9 cellular contexts compared by ENCODE assay signal in genomic region chr7:29310625-29311024, GRCh38.
"Had no signal": no experiment of that assay in that cellular context is flagged by ENCODE, and none has a peak within 500 bp of the region (broad histone marks: within the 10 kb centered on the region; RNA-seq: fewer than 3 reads in every experiment).

No MANE protein-coding gene starts in this region.

- FAIRE-seq: K562 had no signal

- ATAC-seq: HCT116, K562 had no signal

- DNase-seq: GM23248, GOT3, H7, HFFc6, IMR-90 had no signal

- H2AFZ ChIP-seq: GM23248 had no signal

- H3K36me3 ChIP-seq: HAP-1 had no signal

- H3K9me3 ChIP-seq: HAP-1 had no signal

- H3K9ac ChIP-seq: GM23248 had no signal

- H3K4me3 ChIP-seq: GM23248, HAP-1, K562 had no signal

- H3K27ac ChIP-seq: GM23248, HL-60 had no signal
